In the genomic region with DNA sequence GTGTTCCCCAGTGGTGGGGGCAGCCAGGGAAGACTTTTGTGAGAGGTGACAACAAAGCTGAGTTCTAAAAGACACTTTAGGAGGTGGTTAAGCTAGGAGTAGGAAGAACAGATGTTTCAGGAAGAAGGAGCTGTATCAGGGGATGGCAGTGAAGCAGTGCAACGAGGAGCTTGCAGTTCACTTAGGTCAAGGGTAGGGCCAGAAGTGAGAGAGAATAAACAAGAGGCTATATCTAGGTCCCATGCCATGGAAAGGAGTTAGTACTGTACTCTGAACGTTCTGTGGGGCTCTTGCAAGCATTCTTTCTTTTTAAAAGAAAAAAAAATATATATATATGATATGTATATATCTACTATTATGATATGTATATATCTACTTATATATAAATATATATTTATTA, we compare ENCODE assay signal across 24 cellular contexts.
"Had no signal": no experiment of that assay in that cellular context is flagged by ENCODE, and none has a peak within 500 bp of the region (broad histone marks: within the 10 kb centered on the region; RNA-seq: fewer than 3 reads in every experiment).

No MANE protein-coding gene starts in this region.

- H3K4me3 ChIP-seq: body of pancreas, ovary, skin epidermis, stomach, tibial nerve had no signal

- H3K36me3 ChIP-seq: neutrophil, ovary, stomach, tibial nerve had no signal

- H3K27me3 Mint-ChIP-seq: activated CD8-positive, alpha-beta memory T cell treated with anti-CD3 and anti-CD28 coated beads, Interleukin-2, amount 10 ng/mL, durations not matched to agents 7 days and 5 days; naive B cell had no signal

- H3K4me3 Mint-ChIP-seq: activated CD8-positive, alpha-beta memory T cell treated with anti-CD3 and anti-CD28 coated beads, Interleukin-2, amount 10 ng/mL, durations not matched to agents 7 days and 5 days; activated CD8-positive, alpha-beta T cell treated with anti-CD3 and anti-CD28 coated beads, Interleukin-2, amount 10 ng/mL, durations not matched to agents 7 days and 5 days; naive B cell; nephron progenitor cell; T-helper 2 cell treated with Interferon-gamma antibody and Interleukin-4, amounts not matched to agents 5 μg/mL and 100 μg/mL, for 36 hours had no signal

- DNase-seq: activated CD4-positive, alpha-beta T cell treated with anti-CD3 and anti-CD28 coated beads for 48 hours; activated CD4-positive, CD25-positive, alpha-beta regulatory T cell; activated CD8-positive, alpha-beta memory T cell treated with anti-CD3 and anti-CD28 coated beads, Interleukin-2, amount 10 ng/mL, durations not matched to agents 7 days and 5 days; activated CD8-positive, alpha-beta T cell treated with anti-CD3 and anti-CD28 coated beads, Interleukin-2, amount 10 ng/mL, durations not matched to agents 7 days and 5 days; activated gamma-delta T cell treated with Interleukin-2 at 50 U/mL for 16 hours; activated naive CD4-positive, alpha-beta T cell treated with anti-CD3 and anti-CD28 coated beads, Interleukin-2, amount 50 U/mL, for 16 hours; body of pancreas; effector CD8-positive, alpha-beta T cell; glutamatergic neuron; left ventricle myocardium superior; naive B cell; nephron progenitor cell; ovary; stimulated activated CD4-positive, alpha-beta T cell treated with anti-CD3 and anti-CD28 coated beads, Interleukin-12 subunit alpha, Interleukin-12 subunit beta, amount 100 ng/mL, for 4 hours; stimulated activated CD4-positive, alpha-beta T cell treated with anti-CD3 and anti-CD28 coated beads, Interleukin-4, amount 100 ng/mL, for 1 hour; stomach; T-helper 1 cell had no signal

- H3K27ac Mint-ChIP-seq: activated CD8-positive, alpha-beta memory T cell treated with anti-CD3 and anti-CD28 coated beads, Interleukin-2, amount 10 ng/mL, durations not matched to agents 7 days and 5 days; activated CD8-positive, alpha-beta T cell treated with anti-CD3 and anti-CD28 coated beads, Interleukin-2, amount 10 ng/mL, durations not matched to agents 7 days and 5 days; naive B cell; nephron progenitor cell; progenitor cell of endocrine pancreas; T-helper 2 cell treated with Interferon-gamma antibody and Interleukin-4, amounts not matched to agents 5 μg/mL and 100 μg/mL, for 36 hours had no signal

- H3K27ac ChIP-seq: body of pancreas, epithelial cell of prostate, neutrophil, ovary, skin epidermis had no signal

- ATAC-seq: activated CD8-positive, alpha-beta memory T cell treated with anti-CD3 and anti-CD28 coated beads, Interleukin-2, amount 10 ng/mL, durations not matched to agents 7 days and 5 days; activated CD8-positive, alpha-beta T cell treated with anti-CD3 and anti-CD28 coated beads, Interleukin-2, amount 10 ng/mL, durations not matched to agents 7 days and 5 days; body of pancreas; left ventricle myocardium superior; sciatic nerve had no signal

- H3K27me3 ChIP-seq: body of pancreas, neutrophil, ovary, stomach, tibial nerve had no signal

- H3K9me3 Mint-ChIP-seq: nephron progenitor cell; T-helper 2 cell treated with Interferon-gamma antibody and Interleukin-4, amounts not matched to agents 5 μg/mL and 100 μg/mL, for 36 hours had no signal

- H3K4me1 Mint-ChIP-seq: naive B cell had no signal

- H3K36me3 Mint-ChIP-seq: naive B cell had no signal

- H3K9me3 ChIP-seq: body of pancreas, neutrophil, ovary, stomach, tibial nerve had no signal
